In genomic region chr10:116039604-116040003, GRCh38 we compare ENCODE assay signal across 24 cellular contexts.
"Had no signal": no experiment of that assay in that cellular context is flagged by ENCODE, and none has a peak within 500 bp of the region (broad histone marks: within the 10 kb centered on the region; RNA-seq: fewer than 3 reads in every experiment).

No MANE protein-coding gene starts in this region.

- H3K4me3 ChIP-seq: coronary artery, dorsolateral prefrontal cortex, esophagus muscularis mucosa, gastroesophageal sphincter, heart left ventricle, hepatocyte, left lung, lower lobe of right lung, mucosa of descending colon had no signal

- H3K4me2 ChIP-seq: hepatocyte had no signal

- FAIRE-seq: colon, endothelial cell of umbilical vein, frontal cortex, kidney had no signal

- H3K27ac ChIP-seq: coronary artery, dorsolateral prefrontal cortex, esophagus muscularis mucosa, foreskin keratinocyte, gastroesophageal sphincter, heart left ventricle, hepatocyte, left lung, lower lobe of right lung had no signal

- DNase-seq: dermis blood vessel endothelial cell; dorsolateral prefrontal cortex; effector CD4-positive, alpha-beta T cell; effector memory CD4-positive, alpha-beta T cell; foreskin keratinocyte; heart left ventricle; hypothalamus; immature natural killer cell; islet precursor cell; kidney; kidney glomerular epithelial cell; left colon; left lung; left ventricle myocardium superior; lower lobe of right lung; mesenchymal stem cell; mucosa of descending colon had no signal

- H3K4me1 ChIP-seq: foreskin keratinocyte, left lung, lower lobe of right lung had no signal

- H3K9me3 ChIP-seq: esophagus muscularis mucosa, lower lobe of right lung, mucosa of descending colon had no signal

- ATAC-seq: foreskin keratinocyte, gastroesophageal sphincter, heart left ventricle, left colon, left lung, left ventricle myocardium superior, lower lobe of right lung, mucosa of descending colon had no signal
